In the genomic region with DNA sequence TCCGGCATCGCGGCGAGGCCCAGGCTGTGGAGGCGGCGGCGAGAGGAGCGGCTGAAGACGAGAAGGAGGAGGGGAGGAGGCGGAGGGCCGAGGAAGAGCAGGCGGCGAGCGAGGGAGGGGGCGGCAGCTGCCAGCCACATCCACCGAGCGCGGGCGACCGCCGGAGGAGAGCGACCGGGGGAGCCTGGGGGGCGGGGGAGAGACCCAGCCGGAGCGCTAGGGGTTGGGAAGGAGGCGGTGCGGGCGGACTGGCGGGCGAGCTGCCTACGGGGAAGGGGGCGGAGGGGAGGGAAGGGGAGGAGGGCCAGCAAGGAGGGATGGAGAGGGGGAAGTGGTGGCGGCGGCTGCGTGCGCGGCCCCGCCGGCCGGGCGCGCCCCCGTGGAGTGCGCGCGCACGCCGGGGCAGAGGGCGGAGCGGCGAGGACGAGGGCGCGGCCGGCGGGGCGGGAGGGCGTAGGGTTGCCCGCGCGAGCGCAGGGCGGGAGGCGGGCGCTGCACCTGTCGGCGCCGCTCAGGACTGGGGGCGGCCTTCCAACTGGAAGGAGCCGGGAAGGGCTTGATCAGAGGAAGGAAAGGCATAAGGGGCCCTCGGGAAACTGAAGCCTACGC, we compare ENCODE assay signal across 8 cellular contexts. TPM values are rescaled to one million over a fixed set of nuclear protein-coding genes. Genes with fewer than 3 reads are reported as not detected.
DNase-seq lines count a peak whose midpoint lies in the region; ATAC-seq and TF ChIP-seq lines count a peak whose summit lies in the region.
"Not testable (repeated sequence)": the region's sequence is repeated elsewhere in the genome, so short reads cannot be mapped to it uniquely, and the experiment has no call there.

No MANE protein-coding gene starts in this region.

- not testable (repeated sequence) for H3K9me3 ChIP-seq in parathyroid adenoma (ENCODE audit: control insufficient read depth, low read length); thymus (ENCODE audit: control insufficient read depth)

- DNase-seq in GM10248 (ENCODE audit: extremely low spot score) (peak; percentile 82), NCI-H1417 (lab: John Stamatoyannopoulos, UW) (peak; percentile 86 to 87 (median 87)), SW 1271 (lab: John Stamatoyannopoulos, UW) (peak; percentile 41 to 81), Right ventricle myocardium superior (peak; percentile 91)
- DNase-seq in activated naive CD8-positive, alpha-beta T cell treated with anti-CD3 and anti-CD28 coated beads, Interleukin-2, amount 10 ng/mL, durations not matched to agents 7 days and 5 days: peak; percentile 87

- H3K9ac ChIP-seq in parathyroid adenoma: not testable (repeated sequence)

- H3K27me3 Mint-ChIP-seq in activated naive CD8-positive, alpha-beta T cell treated with anti-CD3 and anti-CD28 coated beads, Interleukin-2, amount 10 ng/mL, durations not matched to agents 7 days and 5 days: not testable (repeated sequence)

- not testable (repeated sequence) for H3K4me1 Mint-ChIP-seq in activated naive CD8-positive, alpha-beta T cell treated with anti-CD3 and anti-CD28 coated beads, Interleukin-2, amount 10 ng/mL, durations not matched to agents 7 days and 5 days

- intact Hi-C loops in Right ventricle myocardium superior (cut with DNase I): not testable (repeated sequence)

- H3K9me3 Mint-ChIP-seq in activated naive CD8-positive, alpha-beta T cell treated with anti-CD3 and anti-CD28 coated beads, Interleukin-2, amount 10 ng/mL, durations not matched to agents 7 days and 5 days: not testable (repeated sequence)

- H3K4me3 ChIP-seq in parathyroid adenoma (ENCODE audit: low read depth, low read length) (peak overlapping the region; percentile 47), thymus (ENCODE audit: low read length) (peak overlapping the region; percentile 45)

- H3K27me3 ChIP-seq in parathyroid adenoma (ENCODE audit: control insufficient read depth, insufficient read depth, low read length); thymus (ENCODE audit: control insufficient read depth, insufficient read depth): not testable (repeated sequence)

- peak; percentile 80 for ATAC-seq in HG02642 (IDR thresholded peaks at IDR 0.05; ENCODE audit: poor library complexity, unreplicated experiment)
- peak; percentile 88 for ATAC-seq in activated naive CD8-positive, alpha-beta T cell treated with anti-CD3 and anti-CD28 coated beads, Interleukin-2, amount 10 ng/mL, durations not matched to agents 7 days and 5 days (ENCODE audit: low read depth)
- ATAC-seq in Right ventricle myocardium superior (ENCODE audit: poor library complexity): peak; percentile 95

- H3K36me3 ChIP-seq in parathyroid adenoma (ENCODE audit: control insufficient read depth, insufficient read depth, low read length); thymus (ENCODE audit: control insufficient read depth, insufficient read depth): not testable (repeated sequence)

- not testable (repeated sequence) for TF ChIP-seq CTCF in GM10248 (IDR thresholded peaks at IDR 0.05; ENCODE audit: control extremely low read depth, extremely low read depth, low read depth, missing control alignments); parathyroid adenoma (IDR thresholded peaks at IDR 0.05)

- not testable (repeated sequence) for H3K27ac Mint-ChIP-seq in activated naive CD8-positive, alpha-beta T cell treated with anti-CD3 and anti-CD28 coated beads, Interleukin-2, amount 10 ng/mL, durations not matched to agents 7 days and 5 days

- peak overlapping the region; percentile 40 for H3K4me3 Mint-ChIP-seq in activated naive CD8-positive, alpha-beta T cell treated with anti-CD3 and anti-CD28 coated beads, Interleukin-2, amount 10 ng/mL, durations not matched to agents 7 days and 5 days

- H3K27ac ChIP-seq in parathyroid adenoma: peak overlapping the region; percentile 49
- H3K27ac ChIP-seq in thymus (ENCODE audit: low read depth): peak overlapping the region; percentile 74

- H3K79me2 ChIP-seq in parathyroid adenoma: not testable (repeated sequence)

- POLR2A ChIA-PET in GM10248 (lab: Yijun Ruan, JAX): not testable (repeated sequence)
- POLR2A ChIA-PET in activated naive CD8-positive, alpha-beta T cell treated with anti-CD3 and anti-CD28 coated beads, Interleukin-2, amount 10 ng/mL, durations not matched to agents 7 days and 5 days (lab: Charles Lee): interaction anchor here (0.7 kb wide), 1 partner anchor 23 kb away, joined by 4 read pairs; no protein-coding TSS in a partner anchor

- CTCF ChIA-PET in GM10248 (lab: Yijun Ruan, JAX): not testable (repeated sequence)

- not testable (repeated sequence) for H3K4me1 ChIP-seq in parathyroid adenoma; thymus (ENCODE audit: control insufficient read depth, insufficient read depth, low read length)

- H3K4me2 ChIP-seq in parathyroid adenoma (ENCODE audit: low read length): peak overlapping the region; percentile 42

- peak overlapping the region; percentile 78 for H2AFZ ChIP-seq in parathyroid adenoma

- under 1% methylated on average over 48 of the region's 73 CpGs for WGBS in thymus

- H3K36me3 Mint-ChIP-seq in activated naive CD8-positive, alpha-beta T cell treated with anti-CD3 and anti-CD28 coated beads, Interleukin-2, amount 10 ng/mL, durations not matched to agents 7 days and 5 days: not testable (repeated sequence)

RNA-seq across cellular contexts. Expression of gene MRPL45, which starts 39.9 kb away (rescaled TPM):
- 10 to 100 TPM; 21.4 to 22.3 TPM for total RNA-seq in activated naive CD8-positive, alpha-beta T cell treated with anti-CD3 and anti-CD28 coated beads, Interleukin-2, amount 10 ng/mL, durations not matched to agents 7 days and 5 days
- 38.0 TPM for total RNA-seq in Right ventricle myocardium superior
- 28.4 TPM for polyA plus RNA-seq in thymus

Comparison
In these comparisons a context has a peak if more than half of its experiments do, and no peak if none do; other contexts are left out.
1. Peak in every context shown above with its lines: DNase-seq, ATAC-seq, H3K4me3 ChIP-seq and H3K27ac ChIP-seq.